In genomic region chr18:52060612-52061259, GRCh38 we compare ENCODE assay signal across 24 cellular contexts.
A peak's percentile ranks its signal among the peaks of the same experiment; 100 is the strongest.
DNase-seq lines count a peak whose midpoint lies in the region; TF ChIP-seq lines count a peak whose summit lies in the region.
"Had no signal": no experiment of that assay in that cellular context is flagged by ENCODE, and none has a peak within 500 bp of the region (broad histone marks: within the 10 kb centered on the region; RNA-seq: fewer than 3 reads in every experiment).

No MANE protein-coding gene starts in this region.

- H3K36me3 Mint-ChIP-seq in activated T-helper 2 cell treated with anti-CD3 and anti-CD28 coated beads, Interferon-gamma antibody, Interleukin-2, Interleukin-4, amounts not matched to agents 10 μg/mL and 5 μg/mL and 100 μg/mL, durations not matched to agents 14 hours and 24 hours and 36 hours (ENCODE audit: low read depth): no peaks in the 10 kb centered on the region
- H3K36me3 Mint-ChIP-seq: natural killer cell treated with Interleukin-12 subunit alpha and Interleukin-12 subunit beta and Interleukin-15 and Interleukin-18, amount 100 ng/mL, for 72 hours; type B pancreatic cell had no signal

- H2AFZ ChIP-seq in hepatocyte: no peak overlapping the region
- H2AFZ ChIP-seq: parathyroid adenoma had no signal

- H3K4me3 ChIP-seq in hepatocyte (no peak overlapping the region), spleen (no peak overlapping the region)
- H3K4me3 ChIP-seq: A549, colonic mucosa had no signal

- TF ChIP-seq POLR2A in spleen (IDR thresholded peaks at IDR 0.05): no peak

- no peaks in the 10 kb centered on the region for H3K9me2 ChIP-seq in hepatocyte (replicated peaks; ENCODE audit: insufficient read depth)

- H3K27ac Mint-ChIP-seq in activated T-helper 2 cell treated with anti-CD3 and anti-CD28 coated beads, Interferon-gamma antibody, Interleukin-2, Interleukin-4, amounts not matched to agents 10 μg/mL and 5 μg/mL and 100 μg/mL, durations not matched to agents 14 hours and 24 hours and 36 hours: no peak overlapping the region
- H3K27ac Mint-ChIP-seq: activated CD8-positive, alpha-beta T cell treated with anti-CD3 and anti-CD28 coated beads, Interleukin-2, amount 10 ng/mL, durations not matched to agents 7 days and 5 days; activated naive CD4-positive, alpha-beta T cell treated with anti-CD3 and anti-CD28 coated beads for 36 hours; B cell; natural killer cell treated with Interleukin-12 subunit alpha and Interleukin-12 subunit beta and Interleukin-15 and Interleukin-18, amount 100 ng/mL, for 72 hours; type B pancreatic cell had no signal

- H3K79me2 ChIP-seq in hepatocyte: no peaks in the 10 kb centered on the region
- H3K79me2 ChIP-seq: parathyroid adenoma had no signal

- WGBS in hepatocyte (ENCODE audit: low lambda C conversion rate, missing lambda C conversion rate): 36% methylated on average over 3 of the region's 3 CpGs
- 31 to 38% (median 37%) methylated on average over 3 of the region's 3 CpGs for WGBS in spleen, 5 donors

- H3K4me1 ChIP-seq in hepatocyte (ENCODE audit: insufficient read depth) (peaks cover 9% of the 10 kb centered on the region), spleen (no peaks in the 10 kb centered on the region)
- H3K4me1 ChIP-seq: A549, Caco-2, colonic mucosa, parathyroid adenoma had no signal

- H3K27me3 Mint-ChIP-seq in activated T-helper 2 cell treated with anti-CD3 and anti-CD28 coated beads, Interferon-gamma antibody, Interleukin-2, Interleukin-4, amounts not matched to agents 10 μg/mL and 5 μg/mL and 100 μg/mL, durations not matched to agents 14 hours and 24 hours and 36 hours (ENCODE audit: low read depth): no peaks in the 10 kb centered on the region
- H3K27me3 Mint-ChIP-seq: B cell; natural killer cell treated with Interleukin-12 subunit alpha and Interleukin-12 subunit beta and Interleukin-15 and Interleukin-18, amount 100 ng/mL, for 72 hours had no signal

- intact Hi-C loops in spleen (cut with DNase I; ENCODE audit: low total_unique reads): no loop called here
- intact Hi-C loops in activated T-helper 2 cell treated with anti-CD3 and anti-CD28 coated beads, Interferon-gamma antibody, Interleukin-2, Interleukin-4, amounts not matched to agents 10 μg/mL and 5 μg/mL and 100 μg/mL, durations not matched to agents 14 hours and 24 hours and 36 hours (cut with micrococcal nuclease): no loop called here

- H3K4me3 Mint-ChIP-seq in activated T-helper 2 cell treated with anti-CD3 and anti-CD28 coated beads, Interferon-gamma antibody, Interleukin-2, Interleukin-4, amounts not matched to agents 10 μg/mL and 5 μg/mL and 100 μg/mL, durations not matched to agents 14 hours and 24 hours and 36 hours (ENCODE audit: low read depth): no peak overlapping the region
- H3K4me3 Mint-ChIP-seq: activated CD8-positive, alpha-beta T cell treated with anti-CD3 and anti-CD28 coated beads, Interleukin-2, amount 10 ng/mL, durations not matched to agents 7 days and 5 days; activated naive CD4-positive, alpha-beta T cell treated with anti-CD3 and anti-CD28 coated beads for 36 hours; B cell; natural killer cell treated with Interleukin-12 subunit alpha and Interleukin-12 subunit beta and Interleukin-15 and Interleukin-18, amount 100 ng/mL, for 72 hours; type B pancreatic cell had no signal

- H3K9me3 Mint-ChIP-seq in activated T-helper 2 cell treated with anti-CD3 and anti-CD28 coated beads, Interferon-gamma antibody, Interleukin-2, Interleukin-4, amounts not matched to agents 10 μg/mL and 5 μg/mL and 100 μg/mL, durations not matched to agents 14 hours and 24 hours and 36 hours: peaks cover 16% of the 10 kb centered on the region
- H3K9me3 Mint-ChIP-seq: type B pancreatic cell had no signal

- no peaks in the 10 kb centered on the region for H3K36me3 ChIP-seq in hepatocyte (replicated peaks; ENCODE audit: insufficient read depth, low read depth)
- H3K36me3 ChIP-seq in spleen: no peaks in the 10 kb centered on the region
- H3K36me3 ChIP-seq: colonic mucosa had no signal

- H3K4me2 ChIP-seq in hepatocyte: peak overlapping the region; percentile 37
- H3K4me2 ChIP-seq: A549 had no signal

- TF ChIP-seq CTCF in hepatocyte (IDR thresholded peaks at IDR 0.05; ENCODE audit: poor library complexity) (no peak), spleen (IDR thresholded peaks at IDR 0.05 in 8 of 11, conservative IDR thresholded peaks at IDR 0.05 in 3 of 11) (no peak), GM20000 (IDR thresholded peaks at IDR 0.05; ENCODE audit: extremely low read depth, missing control alignments) (no peak)

- H4K20me1 ChIP-seq in hepatocyte (ENCODE audit: insufficient read depth, poor library complexity, severe bottlenecking): no peaks in the 10 kb centered on the region

- DNase-seq in NCI-H82 (lab: John Stamatoyannopoulos, UW): peak; percentile 9
- DNase-seq in NCI-H82 treated with DMSO at 0.1 percent for 48 hours (lab: John Stamatoyannopoulos, UW; ENCODE audit: unreplicated experiment): no peak
- peak; percentile 51 for DNase-seq in NCI-H524 treated with DMSO at 0.1 percent for 48 hours (lab: John Stamatoyannopoulos, UW)
- no peak for DNase-seq in hepatocyte (ENCODE audit: low spot score)
- peak; percentile 33 for DNase-seq in spleen
- no peak for DNase-seq in GM20000 (ENCODE audit: low spot score)
- no peak for DNase-seq in SHP77 (lab: John Stamatoyannopoulos, UW)
- DNase-seq in activated T-helper 2 cell treated with anti-CD3 and anti-CD28 coated beads, Interferon-gamma antibody, Interleukin-2, Interleukin-4, amounts not matched to agents 10 μg/mL and 5 μg/mL and 100 μg/mL, durations not matched to agents 14 hours and 24 hours and 36 hours (ENCODE audit: low spot score): no peak
- DNase-seq: activated CD8-positive, alpha-beta T cell treated with anti-CD3 and anti-CD28 coated beads, Interleukin-2, amount 10 ng/mL, durations not matched to agents 7 days and 5 days; activated naive CD4-positive, alpha-beta T cell treated with anti-CD3 and anti-CD28 coated beads for 36 hours; activated T-cell treated with anti-CD3 and anti-CD28 coated beads, Interleukin-2, amount 50 U/mL, for 1 hour; amniotic stem cell; Caco-2; colonic mucosa; DND-41; IMR-90; left ventricle myocardium superior; NCI-H187 treated with DMSO at 0.1 percent for 48 hours; stimulated activated CD4-positive, alpha-beta T cell treated with anti-CD3 and anti-CD28 coated beads, Interleukin-15, amount 100 ng/mL, for 24 hours had no signal

- H3K27ac ChIP-seq in hepatocyte (peak overlapping the region; percentile 57), spleen (no peak overlapping the region)
- H3K27ac ChIP-seq: A549, colonic mucosa, parathyroid adenoma had no signal

- no peaks in the 10 kb centered on the region for H3K9me3 ChIP-seq in hepatocyte (ENCODE audit: low read depth)
- peaks cover 0 to 34% (median 15%) of the 10 kb centered on the region in 8 donors for H3K9me3 ChIP-seq in spleen
- H3K9me3 ChIP-seq: A549, Caco-2, colonic mucosa had no signal

- no peaks in the 10 kb centered on the region for H3K27me3 ChIP-seq in hepatocyte
- no peaks in the 10 kb centered on the region for H3K27me3 ChIP-seq in spleen (replicated peaks in 1 of 7)
- H3K27me3 ChIP-seq: colonic mucosa had no signal

- H3K4me1 Mint-ChIP-seq in activated T-helper 2 cell treated with anti-CD3 and anti-CD28 coated beads, Interferon-gamma antibody, Interleukin-2, Interleukin-4, amounts not matched to agents 10 μg/mL and 5 μg/mL and 100 μg/mL, durations not matched to agents 14 hours and 24 hours and 36 hours (ENCODE audit: low read depth): no peaks in the 10 kb centered on the region
- H3K4me1 Mint-ChIP-seq: B cell had no signal

Comparison
In these comparisons a context has a peak if more than half of its experiments do, and no peak if none do; other contexts are left out.
1. DNase-seq: peak in NCI-H82 (single experiment), NCI-H524 treated with DMSO at 0.1 percent for 48 hours (single experiment) and spleen (single experiment); none in NCI-H82 treated with DMSO at 0.1 percent for 48 hours (single experiment), hepatocyte (single experiment), GM20000 (single experiment), SHP77 (0 of 2) and activated T-helper 2 cell treated with anti-CD3 and anti-CD28 coated beads, Interferon-gamma antibody, Interleukin-2, Interleukin-4, amounts not matched to agents 10 μg/mL and 5 μg/mL and 100 μg/mL, durations not matched to agents 14 hours and 24 hours and 36 hours (single experiment).